9 cellular contexts compared by ENCODE assay signal in the genomic region with DNA sequence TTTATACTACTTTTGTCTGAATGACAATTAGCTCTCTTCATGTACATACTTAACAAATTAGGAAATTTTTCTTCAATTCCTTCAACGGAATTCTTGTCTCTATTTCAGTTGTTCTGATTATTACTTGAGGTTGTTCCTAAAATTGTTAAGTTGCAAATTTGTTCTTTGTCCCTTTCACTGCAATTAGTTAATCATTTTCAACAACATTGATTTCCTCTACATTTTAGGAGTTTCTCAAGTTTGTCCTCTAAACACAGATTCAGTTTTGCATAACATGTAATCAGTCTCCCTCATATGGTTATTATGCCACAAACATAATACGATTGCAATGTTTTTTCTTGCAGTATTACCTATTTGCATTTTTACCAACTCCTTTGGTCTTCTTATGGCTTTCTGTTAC.
"Had no signal": no experiment of that assay in that cellular context is flagged by ENCODE, and none has a peak within 500 bp of the region (broad histone marks: within the 10 kb centered on the region; RNA-seq: fewer than 3 reads in every experiment).

No MANE protein-coding gene starts in this region.

- FAIRE-seq: H1, H54, K562 had no signal

- ATAC-seq: GM23338, K562 had no signal

- H2AFZ ChIP-seq: GM23338 had no signal

- DNase-seq: H9, HCEC 1CT, IMR-90, KG1 had no signal

- H3K4me3 ChIP-seq: GM23338, K562 had no signal

- H3K4me2 ChIP-seq: GM23338 had no signal

- H3K27ac ChIP-seq: HL-60 had no signal
